1 cellular context compared by ENCODE assay signal in the genomic region with DNA sequence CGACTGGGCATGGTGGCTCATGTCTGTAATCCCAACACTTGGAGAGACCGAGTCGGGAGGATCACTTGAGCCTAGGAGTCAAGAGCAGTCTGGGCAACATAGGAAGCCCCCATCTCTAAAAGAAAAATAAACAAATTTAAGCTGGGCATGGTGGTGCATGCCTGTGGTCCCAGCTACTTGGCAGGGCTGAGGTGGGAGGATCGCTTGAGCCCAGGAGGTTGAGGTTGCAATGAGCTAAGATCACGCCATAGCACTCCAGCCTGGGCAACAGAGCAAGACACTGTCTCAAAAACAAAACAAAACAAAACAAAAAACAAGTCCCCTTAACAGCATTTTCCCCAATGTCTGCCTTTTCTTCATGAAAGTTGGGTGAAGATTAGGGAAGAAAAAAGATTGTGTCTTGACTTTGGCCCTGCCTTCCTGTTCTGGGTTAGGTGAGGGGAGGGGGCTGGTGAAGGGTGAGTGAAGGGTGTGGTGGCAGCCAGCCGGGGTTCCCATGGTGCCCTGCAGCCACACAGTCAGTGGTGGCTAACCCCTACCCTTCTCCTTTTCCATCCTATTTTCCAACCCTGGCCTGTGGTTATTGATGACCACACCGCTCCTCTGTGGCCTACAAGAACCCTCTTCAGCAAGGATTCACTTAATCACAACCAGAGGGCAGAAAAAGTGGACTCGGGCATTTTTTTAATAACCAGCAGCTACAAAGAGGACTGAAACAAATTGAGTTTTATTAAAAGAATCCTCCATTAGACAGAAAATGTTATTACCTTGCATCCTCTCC.
TF ChIP-seq lines count a peak whose summit lies in the region.

No MANE protein-coding gene starts in this region.

TF ChIP-seq in HCT116, 20 proteins besides CTCF, POLR2A, EP300 and RAD21 (continued from another document):
- no peak for TF ChIP-seq REST (IDR thresholded peaks at IDR 0.05; ENCODE audit: low read depth)
- no peak for TF ChIP-seq MAX (IDR thresholded peaks at IDR 0.05)
- TF ChIP-seq ZNF274 (IDR thresholded peaks at IDR 0.05; ENCODE audit: low read depth, low read length): no peak
- no peak for TF ChIP-seq SIN3A (IDR thresholded peaks at IDR 0.05; ENCODE audit: low read depth)
- TF ChIP-seq FOSL1 (IDR thresholded peaks at IDR 0.05; ENCODE audit: low read depth): no peak
- no peak for TF ChIP-seq EZH2phosphoT487 (IDR thresholded peaks at IDR 0.05; ENCODE audit: borderline replicate concordance)
- no peak for TF ChIP-seq POLR2AphosphoS5 (IDR thresholded peaks at IDR 0.05; ENCODE audit: low read depth, low read length)
- TF ChIP-seq ATF3 (IDR thresholded peaks at IDR 0.05): no peak
- no peak for TF ChIP-seq SRF (IDR thresholded peaks at IDR 0.05; ENCODE audit: low read depth)
- TF ChIP-seq JUND (IDR thresholded peaks at IDR 0.05): no peak
- TF ChIP-seq CBX3 (IDR thresholded peaks at IDR 0.05; ENCODE audit: low read depth): no peak
- no peak for TF ChIP-seq EZH2 (IDR thresholded peaks at IDR 0.05)
- TF ChIP-seq TCF7L2 (IDR thresholded peaks at IDR 0.05; ENCODE audit: borderline replicate concordance, extremely low read depth, insufficient read depth, insufficient read length): no peak
- no peak for TF ChIP-seq ZBTB33 (IDR thresholded peaks at IDR 0.05; ENCODE audit: extremely low read depth, insufficient replicate concordance, low read length)
- TF ChIP-seq CEBPB (IDR thresholded peaks at IDR 0.05; ENCODE audit: low read depth): no peak
